13 cellular contexts compared by ENCODE assay signal in genomic region chr3:150365132-150365604, GRCh38. TPM values are rescaled to one million over a fixed set of nuclear protein-coding genes. Genes with fewer than 3 reads are reported as not detected.
DNase-seq lines count a peak whose midpoint lies in the region; ATAC-seq and TF ChIP-seq lines count a peak whose summit lies in the region.
"Had no signal": no experiment of that assay in that cellular context is flagged by ENCODE, and none has a peak within 500 bp of the region (broad histone marks: within the 10 kb centered on the region; RNA-seq: fewer than 3 reads in every experiment).

No MANE protein-coding gene starts in this region.

- no peak overlapping the region for H3K4me2 ChIP-seq in H9 (ENCODE audit: insufficient read depth, insufficient read length, low read length)

- H3K4me1 ChIP-seq in RWPE2 (ENCODE audit: insufficient read depth, poor library complexity, severe bottlenecking) (peaks cover 34% of the 10 kb centered on the region), H9 (ENCODE audit: insufficient read depth, low read length) (no peaks in the 10 kb centered on the region), testis (no peaks in the 10 kb centered on the region)

- H3K4me3 ChIP-seq in RWPE2 (ENCODE audit: severe bottlenecking) (no peak overlapping the region), testis (no peak overlapping the region)
- H3K4me3 ChIP-seq: thoracic aorta had no signal

- DNase-seq in GM10266 (ENCODE audit: extremely low spot score) (peak; percentile 12), RWPE2 (ENCODE audit: low spot score) (no peak), islet precursor cell (peak; percentile 47), 8988T (no peak), NCI-H1694 treated with DMSO at 0.1 percent for 48 hours (lab: John Stamatoyannopoulos, UW) (no peak), H9 (no peak), testis (no peak)
- DNase-seq: activated naive CD4-positive, alpha-beta T cell treated with anti-CD3 and anti-CD28 coated beads, Interleukin-2, amount 50 U/mL, for 16 hours; NCI-H526; stimulated activated CD4-positive, alpha-beta T cell treated with anti-CD3 and anti-CD28 coated beads, Interleukin-12 subunit alpha, Interleukin-12 subunit beta, amount 100 ng/mL, for 4 hours had no signal

- ATAC-seq in HG02588 (IDR thresholded peaks at IDR 0.05; ENCODE audit: unreplicated experiment) = peak; percentile 66
- ATAC-seq in RWPE2 (ENCODE audit: low read depth) = no peak

- H2BK5ac ChIP-seq in H9 (ENCODE audit: insufficient read length, low read length) = no peak overlapping the region

- H3K9me3 Mint-ChIP-seq in H9 = no peaks in the 10 kb centered on the region

- H3K36me3 ChIP-seq in RWPE2 (ENCODE audit: low read depth) = no peaks in the 10 kb centered on the region
- no peaks in the 10 kb centered on the region for H3K36me3 ChIP-seq in testis (ENCODE audit: low read depth, missing control alignments)
- H3K36me3 ChIP-seq: thoracic aorta had no signal

- H2BK15ac ChIP-seq in H9 (ENCODE audit: low read depth, low read length) = no peak overlapping the region

- no peak overlapping the region for H2AFZ ChIP-seq in H9 (ENCODE audit: low read length)

- no peak overlapping the region for H3K18ac ChIP-seq in H9 (ENCODE audit: insufficient read length, low read depth, low read length)

- H3K4me3 Mint-ChIP-seq in H9 = no peak overlapping the region

- no peak overlapping the region for H4K5ac ChIP-seq in H9 (ENCODE audit: insufficient read length, low read depth, low read length)

- H3K27ac Mint-ChIP-seq in H9 = no peak overlapping the region; a peak in 1 of 7 replicates

- no peak for TF ChIP-seq CTCF in GM10266 (IDR thresholded peaks at IDR 0.05; ENCODE audit: control insufficient read depth, insufficient read depth, low read depth, missing control alignments)
- TF ChIP-seq CTCF in RWPE2 (IDR thresholded peaks at IDR 0.05; ENCODE audit: poor library complexity, severe bottlenecking) = no peak
- no peak for TF ChIP-seq CTCF in H9 (conservative IDR thresholded peaks at IDR 0.05)
- no peak for TF ChIP-seq CTCF in testis (IDR thresholded peaks at IDR 0.05)

- no peak overlapping the region for H2BK120ac ChIP-seq in H9 (ENCODE audit: low read depth, low read length, poor library complexity, severe bottlenecking)

- H3K27ac ChIP-seq in RWPE2 (ENCODE audit: poor library complexity, severe bottlenecking) = peak overlapping the region; percentile 26
- no peak overlapping the region for H3K27ac ChIP-seq in H9 (ENCODE audit: insufficient read length, low read depth, low read length)
- no peak overlapping the region for H3K27ac ChIP-seq in testis
- H3K27ac ChIP-seq: thoracic aorta, VCaP had no signal

- H3K23me2 ChIP-seq in H9 (ENCODE audit: insufficient read length, low read depth, low read length, poor library complexity, severe bottlenecking) = no peaks in the 10 kb centered on the region

- H4K20me1 ChIP-seq in H9 (ENCODE audit: control insufficient read depth, insufficient read depth, insufficient read length) = no peaks in the 10 kb centered on the region

- H3K56ac ChIP-seq in H9 (ENCODE audit: insufficient read length, low read depth, low read length) = no peak overlapping the region

- H2BK20ac ChIP-seq in H9 (ENCODE audit: low read depth, low read length, poor library complexity, severe bottlenecking) = no peak overlapping the region

- no peaks in the 10 kb centered on the region for H3K27me3 ChIP-seq in RWPE2 (ENCODE audit: insufficient read depth, poor library complexity, severe bottlenecking)
- H3K27me3 ChIP-seq in H9 (ENCODE audit: insufficient read depth, low read length) = no peaks in the 10 kb centered on the region
- H3K27me3 ChIP-seq in testis = no peaks in the 10 kb centered on the region

- H4K91ac ChIP-seq in H9 (ENCODE audit: insufficient read length, low read depth, low read length) = no peak overlapping the region

- H3K4ac ChIP-seq in H9 (ENCODE audit: low read depth, low read length) = no peak overlapping the region

- intact Hi-C loops in testis (cut with DNase I; ENCODE audit: low total_unique reads) = no loop called here

- H3K27me3 Mint-ChIP-seq in H9 (ENCODE audit: low read depth) = no peaks in the 10 kb centered on the region

- no peak overlapping the region for H2AK5ac ChIP-seq in H9 (ENCODE audit: insufficient read length, low read length)

- TF ChIP-seq POLR2A in testis (IDR thresholded peaks at IDR 0.05) = no peak

- WGBS in H9 (ENCODE audit: extremely low coverage, insufficient read length, low lambda C conversion rate) = no CpG with 5 or more reads among the region's 5 CpGs
- 73 to 82% methylated on average over 5 of the region's 5 CpGs for WGBS in testis, 2 donors

- H2BK12ac ChIP-seq in H9 (ENCODE audit: insufficient read length, low read depth, low read length) = no peak overlapping the region

- H3K14ac ChIP-seq in H9 (ENCODE audit: insufficient read depth, low read length) = no peak overlapping the region

- H3K36me3 Mint-ChIP-seq in H9 (ENCODE audit: insufficient read depth in 1 of 3, low read depth in 3 of 3) = no peaks in the 10 kb centered on the region

- H3K23ac ChIP-seq in H9 (ENCODE audit: insufficient read length, low read depth, low read length) = no peak overlapping the region

- no peak overlapping the region for H4K8ac ChIP-seq in H9 (replicated peaks; ENCODE audit: insufficient read length, low read depth, low read length)

- H3K79me2 ChIP-seq in H9 (ENCODE audit: insufficient read depth, low read length) = no peaks in the 10 kb centered on the region

- H3K4me1 Mint-ChIP-seq in H9 = peaks cover 8 to 10% of the 10 kb centered on the region in 2 experiments

- no peaks in the 10 kb centered on the region for H3K79me1 ChIP-seq in H9 (ENCODE audit: insufficient read depth, low read depth, low read length, poor library complexity, severe bottlenecking)

- H3K9ac ChIP-seq in H9 (ENCODE audit: extremely low read depth, insufficient read length, low read length) = no peak overlapping the region

- no peaks in the 10 kb centered on the region for H3K9me3 ChIP-seq in RWPE2 (ENCODE audit: severe bottlenecking)
- no peaks in the 10 kb centered on the region for H3K9me3 ChIP-seq in H9 (ENCODE audit: control insufficient read depth, low read depth, low read length)
- no peaks in the 10 kb centered on the region for H3K9me3 ChIP-seq in testis
- H3K9me3 ChIP-seq: thoracic aorta had no signal

- H3T11ph ChIP-seq in H9 (ENCODE audit: low read length) = no peak overlapping the region

RNA-seq across cellular contexts. Expression of gene TSC22D2, which starts 42.9 kb away (rescaled TPM):
- total RNA-seq in H9 (2021) (25.4 and 26.5 TPM in 2 replicates), testis (10 to 100 TPM; 37.7 to 43.7 TPM)
- 47.0 TPM for polyA plus RNA-seq in testis (ENCODE audit: insufficient read depth, low read depth, low replicate concordance)

Comparison
In these comparisons a context has a peak if more than half of its experiments do, and no peak if none do; other contexts are left out.
1. DNase-seq: peak in GM10266 (single experiment) and islet precursor cell (single experiment); none in RWPE2 (single experiment), 8988T (single experiment), NCI-H1694 treated with DMSO at 0.1 percent for 48 hours (single experiment), H9 (single experiment) and testis (single experiment).